20 cellular contexts compared by ENCODE assay signal in the genomic region with DNA sequence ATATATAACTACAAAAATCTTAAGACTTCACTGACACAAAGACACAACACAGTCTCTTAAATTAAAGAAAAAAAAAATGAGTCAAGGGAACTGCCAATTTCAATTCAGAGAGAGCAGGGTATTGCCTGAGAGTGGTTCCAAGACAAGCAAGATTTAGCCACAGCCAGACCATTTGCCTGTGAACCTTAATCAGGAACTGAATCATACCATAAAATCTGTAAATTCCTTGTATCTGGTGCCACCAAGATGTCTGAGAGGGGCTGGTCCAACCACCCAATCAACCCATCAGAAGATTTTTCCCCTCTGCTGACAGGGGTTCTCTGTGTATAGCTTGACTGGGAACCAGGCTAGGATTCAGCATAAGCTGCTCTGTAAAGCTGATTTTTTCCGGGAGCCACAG.
"Had no signal": no experiment of that assay in that cellular context is flagged by ENCODE, and none has a peak within 500 bp of the region (broad histone marks: within the 10 kb centered on the region; RNA-seq: fewer than 3 reads in every experiment).

No MANE protein-coding gene starts in this region.

- H3K4me1 Mint-ChIP-seq: activated T-helper 17 cell treated with anti-CD3 and anti-CD28 coated beads, Interleukin-2, amount 50 U/mL, for 72 hours had no signal

- ATAC-seq: activated CD8-positive, alpha-beta T cell treated with anti-CD3 and anti-CD28 coated beads for 36 hours; activated T-helper 17 cell treated with anti-CD3 and anti-CD28 coated beads, Interleukin-2, amount 50 U/mL, for 72 hours; gastrocnemius medialis; left lung had no signal

- H3K27ac Mint-ChIP-seq: activated CD8-positive, alpha-beta T cell treated with anti-CD3 and anti-CD28 coated beads for 36 hours; activated naive CD4-positive, alpha-beta T cell treated with anti-CD3 and anti-CD28 coated beads for 36 hours; activated T-helper 17 cell treated with anti-CD3 and anti-CD28 coated beads, Interleukin-2, amount 50 U/mL, for 72 hours; nephron progenitor cell; stimulated activated naive CD8-positive, alpha-beta T cell treated with anti-CD3 and anti-CD28 coated beads, Interleukin-15, Interleukin-2, amounts not matched to agents 100 ng/mL and 50 ng/mL, for 24 hours; type B pancreatic cell had no signal

- H3K36me3 Mint-ChIP-seq: type B pancreatic cell had no signal

- H3K4me3 Mint-ChIP-seq: activated CD8-positive, alpha-beta T cell treated with anti-CD3 and anti-CD28 coated beads for 36 hours; activated naive CD4-positive, alpha-beta T cell treated with anti-CD3 and anti-CD28 coated beads for 36 hours; activated T-helper 17 cell treated with anti-CD3 and anti-CD28 coated beads, Interleukin-2, amount 50 U/mL, for 72 hours; nephron progenitor cell; stimulated activated naive CD8-positive, alpha-beta T cell treated with anti-CD3 and anti-CD28 coated beads, Interleukin-15, Interleukin-2, amounts not matched to agents 100 ng/mL and 50 ng/mL, for 24 hours; type B pancreatic cell had no signal

- H3K4me3 ChIP-seq: dorsolateral prefrontal cortex, gastrocnemius medialis, left lung, prostate gland, right atrium auricular region, skin epidermis, testis had no signal

- H3K9me3 Mint-ChIP-seq: activated CD8-positive, alpha-beta T cell treated with anti-CD3 and anti-CD28 coated beads for 36 hours; activated naive CD4-positive, alpha-beta T cell treated with anti-CD3 and anti-CD28 coated beads for 36 hours; activated T-helper 17 cell treated with anti-CD3 and anti-CD28 coated beads, Interleukin-2, amount 50 U/mL, for 72 hours; type B pancreatic cell had no signal

- H3K36me3 ChIP-seq: brain microvascular endothelial cell, gastrocnemius medialis, left lung, prostate gland, right atrium auricular region had no signal

- DNase-seq: activated CD4-positive, alpha-beta T cell treated with anti-CD3 and anti-CD28 coated beads for 48 hours; activated CD4-positive, CD25-positive, alpha-beta regulatory T cell; activated CD8-positive, alpha-beta T cell treated with anti-CD3 and anti-CD28 coated beads for 36 hours; activated naive CD4-positive, alpha-beta T cell treated with anti-CD3 and anti-CD28 coated beads for 36 hours; activated T-cell treated with anti-CD3 and anti-CD28 coated beads, Interleukin-2, amount 50 U/mL, for 1 hour; brain microvascular endothelial cell; central memory CD4-positive, alpha-beta T cell; dorsolateral prefrontal cortex; gastrocnemius medialis; head of caudate nucleus; left lung; nephron progenitor cell; stimulated activated CD4-positive, alpha-beta T cell treated with anti-CD3 and anti-CD28 coated beads, Interleukin-2, amount 100 ng/mL, for 48 hours; testis had no signal

- H3K27me3 ChIP-seq: brain microvascular endothelial cell, gastrocnemius medialis, left lung, right atrium auricular region, testis had no signal

- H3K27ac ChIP-seq: brain microvascular endothelial cell, dorsolateral prefrontal cortex, gastrocnemius medialis, left lung, right atrium auricular region, skin epidermis, testis had no signal

- H3K9me3 ChIP-seq: gastrocnemius medialis, left lung, prostate gland, right atrium auricular region, testis had no signal

- H3K4me1 ChIP-seq: gastrocnemius medialis, left lung, prostate gland, right atrium auricular region, testis had no signal
